In the genomic region with DNA sequence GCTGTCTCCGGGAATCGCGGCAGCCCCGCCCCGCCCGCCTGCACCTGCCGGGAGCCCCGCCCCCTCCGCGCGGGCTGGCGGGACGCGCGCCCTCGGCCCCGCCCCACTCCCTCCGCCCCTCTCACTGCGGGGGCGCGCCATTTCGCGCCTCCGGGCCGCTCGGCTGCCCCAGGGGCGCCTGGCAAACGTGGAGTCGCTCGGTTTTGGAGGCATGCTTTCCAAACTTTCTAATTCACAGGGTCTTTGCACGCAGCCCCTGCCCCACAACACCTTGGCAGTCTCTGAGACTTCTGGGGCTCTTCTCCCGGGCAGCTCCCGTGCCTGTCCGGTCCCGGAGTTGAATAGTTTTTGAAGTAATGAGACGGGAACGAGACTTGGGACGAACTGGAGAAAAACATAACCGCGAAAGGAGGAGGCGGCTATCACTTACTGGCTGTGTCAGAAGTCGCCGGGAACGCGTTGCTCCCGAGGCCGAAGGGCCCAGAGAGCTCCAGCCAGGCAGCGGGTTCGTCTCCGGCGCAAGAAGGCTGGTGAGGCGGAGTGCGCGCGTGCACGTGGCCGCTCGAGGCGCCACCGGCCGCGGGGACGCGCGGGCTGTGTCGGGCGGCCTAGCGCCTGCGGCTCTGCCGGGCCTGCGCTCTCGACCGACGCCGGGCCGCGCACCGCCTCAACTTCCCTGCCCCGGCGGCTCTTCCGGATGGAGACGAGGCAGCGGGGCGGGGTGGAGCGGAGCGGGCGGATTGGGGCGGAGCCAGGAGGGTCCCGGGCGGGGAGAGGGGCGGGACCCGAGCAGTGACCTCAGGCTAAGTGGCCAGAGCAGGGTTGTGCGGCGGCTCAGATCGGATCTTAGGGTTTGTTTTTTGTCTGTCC, we compare ENCODE assay signal across 1 cellular context.
TF ChIP-seq lines count a peak whose summit lies in the region.

A gene (minus strand): TSS at position 699 of the 870 bp plus-strand sequence. CDS start 3,436 bp downstream, outside the sequence.

TF ChIP-seq in HepG2, 621 proteins besides CTCF, POLR2A, EP300 and RAD21 (continued from another document and continues in another):
- TF ChIP-seq, protein P1, sequence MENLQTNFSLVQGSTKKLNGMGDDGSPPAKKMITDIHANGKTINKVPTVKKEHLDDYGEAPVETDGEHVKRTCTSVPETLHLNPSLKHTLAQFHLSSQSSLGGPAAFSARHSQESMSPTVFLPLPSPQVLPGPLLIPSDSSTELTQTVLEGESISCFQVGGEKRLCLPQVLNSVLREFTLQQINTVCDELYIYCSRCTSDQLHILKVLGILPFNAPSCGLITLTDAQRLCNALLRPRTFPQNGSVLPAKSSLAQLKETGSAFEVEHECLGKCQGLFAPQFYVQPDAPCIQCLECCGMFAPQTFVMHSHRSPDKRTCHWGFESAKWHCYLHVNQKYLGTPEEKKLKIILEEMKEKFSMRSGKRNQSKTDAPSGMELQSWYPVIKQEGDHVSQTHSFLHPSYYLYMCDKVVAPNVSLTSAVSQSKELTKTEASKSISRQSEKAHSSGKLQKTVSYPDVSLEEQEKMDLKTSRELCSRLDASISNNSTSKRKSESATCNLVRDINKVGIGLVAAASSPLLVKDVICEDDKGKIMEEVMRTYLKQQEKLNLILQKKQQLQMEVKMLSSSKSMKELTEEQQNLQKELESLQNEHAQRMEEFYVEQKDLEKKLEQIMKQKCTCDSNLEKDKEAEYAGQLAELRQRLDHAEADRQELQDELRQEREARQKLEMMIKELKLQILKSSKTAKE (CRISPR knock-in tag; IDR thresholded peaks at IDR 0.05; ENCODE audit: borderline replicate concordance): no peak
- TF ChIP-seq ZNF256 (CRISPR knock-in tag; conservative IDR thresholded peaks at IDR 0.05) (no peak), AHR (CRISPR knock-in tag; IDR thresholded peaks at IDR 0.05) (no peak), NCOR1 (IDR thresholded peaks at IDR 0.05; ENCODE audit: borderline replicate concordance, low read length) (peak; percentile 18; the same call in 1 of the 2 replicates), SYNCRIP (IDR thresholded peaks at IDR 0.05; ENCODE audit: insufficient read depth, low read depth, low read length) (no peak), GFI1 (CRISPR knock-in tag; IDR thresholded peaks at IDR 0.05; ENCODE audit: borderline replicate concordance) (peak; percentile 24; the same call in 1 of the 2 replicates), ZNF121 (CRISPR knock-in tag; IDR thresholded peaks at IDR 0.05) (peak; percentile 9; the same call in 1 of the 2 replicates), THAP11 (CRISPR knock-in tag; IDR thresholded peaks at IDR 0.05) (peak; percentile 63), GPN1 (CRISPR knock-in tag; IDR thresholded peaks at IDR 0.05; ENCODE audit: borderline replicate concordance) (no peak), ZNF552 (CRISPR knock-in tag; IDR thresholded peaks at IDR 0.05; ENCODE audit: borderline replicate concordance) (peak; percentile 55; the same call in 1 of the 2 replicates), NR2F6 (IDR thresholded peaks at IDR 0.05) (no peak), NR2F6 (CRISPR knock-in tag; IDR thresholded peaks at IDR 0.05) (peak; percentile 36; the same call in 1 of the 2 replicates), CENPX (CRISPR knock-in tag; IDR thresholded peaks at IDR 0.05) (no peak), MAF1 (CRISPR knock-in tag; IDR thresholded peaks at IDR 0.05; ENCODE audit: borderline replicate concordance) (peak; percentile 64; the same call in 1 of the 2 replicates), KLF16 (CRISPR knock-in tag; IDR thresholded peaks at IDR 0.05) (peak in 1 of 2 experiments; percentile 77; a peak in 2 of 4 replicates), CREM (IDR thresholded peaks at IDR 0.05) (no peak), CREM (CRISPR knock-in tag; IDR thresholded peaks at IDR 0.05) (no peak), TAF1 (CRISPR knock-in tag; IDR thresholded peaks at IDR 0.05) (peak; percentile 69), KDM2A (CRISPR knock-in tag; IDR thresholded peaks at IDR 0.05; ENCODE audit: borderline replicate concordance, low read depth) (peak; percentile 43), HDAC6 (IDR thresholded peaks at IDR 0.05; ENCODE audit: low read depth, low read length) (no peak), DMAP1 (CRISPR knock-in tag; IDR thresholded peaks at IDR 0.05) (peak; percentile 75), MAZ (IDR thresholded peaks at IDR 0.05; ENCODE audit: borderline replicate concordance, low read depth, low read length) (peak; percentile 89), MAZ (CRISPR knock-in tag; IDR thresholded peaks at IDR 0.05; ENCODE audit: low read depth) (peak; percentile 95), KMT2A (CRISPR knock-in tag; IDR thresholded peaks at IDR 0.05) (peak; percentile 72), HNRNPL (IDR thresholded peaks at IDR 0.05; ENCODE audit: low read depth, low read length) (no peak), ZBTB3 (CRISPR knock-in tag; IDR thresholded peaks at IDR 0.05; ENCODE audit: borderline replicate concordance, low read depth) (0 out of 2 replicates have a peak, but pooled peaks have one; percentile 14), SOX13 (IDR thresholded peaks at IDR 0.05) (no peak), SOX13 (CRISPR knock-in tag; conservative IDR thresholded peaks at IDR 0.05 in 1 of 2, IDR thresholded peaks at IDR 0.05 in 1 of 2) (peak in 1 of 2 experiments; percentile 8; a peak in 1 of 4 replicates), JUND (CRISPR knock-in tag; IDR thresholded peaks at IDR 0.05) (no peak), ATM (IDR thresholded peaks at IDR 0.05; ENCODE audit: borderline replicate concordance) (no peak), ZNF547 (CRISPR knock-in tag; IDR thresholded peaks at IDR 0.05) (peak; percentile 87; the same call in 1 of the 2 replicates), ZNF703 (CRISPR knock-in tag; IDR thresholded peaks at IDR 0.05; ENCODE audit: borderline replicate concordance) (no peak), HMGA1 (CRISPR knock-in tag; conservative IDR thresholded peaks at IDR 0.05) (no peak), ZNF343 (CRISPR knock-in tag; IDR thresholded peaks at IDR 0.05) (peak; percentile 54; the same call in 1 of the 2 replicates), DNMT1 (CRISPR knock-in tag; IDR thresholded peaks at IDR 0.05) (peak; percentile 85)
- TF ChIP-seq, protein P2, sequence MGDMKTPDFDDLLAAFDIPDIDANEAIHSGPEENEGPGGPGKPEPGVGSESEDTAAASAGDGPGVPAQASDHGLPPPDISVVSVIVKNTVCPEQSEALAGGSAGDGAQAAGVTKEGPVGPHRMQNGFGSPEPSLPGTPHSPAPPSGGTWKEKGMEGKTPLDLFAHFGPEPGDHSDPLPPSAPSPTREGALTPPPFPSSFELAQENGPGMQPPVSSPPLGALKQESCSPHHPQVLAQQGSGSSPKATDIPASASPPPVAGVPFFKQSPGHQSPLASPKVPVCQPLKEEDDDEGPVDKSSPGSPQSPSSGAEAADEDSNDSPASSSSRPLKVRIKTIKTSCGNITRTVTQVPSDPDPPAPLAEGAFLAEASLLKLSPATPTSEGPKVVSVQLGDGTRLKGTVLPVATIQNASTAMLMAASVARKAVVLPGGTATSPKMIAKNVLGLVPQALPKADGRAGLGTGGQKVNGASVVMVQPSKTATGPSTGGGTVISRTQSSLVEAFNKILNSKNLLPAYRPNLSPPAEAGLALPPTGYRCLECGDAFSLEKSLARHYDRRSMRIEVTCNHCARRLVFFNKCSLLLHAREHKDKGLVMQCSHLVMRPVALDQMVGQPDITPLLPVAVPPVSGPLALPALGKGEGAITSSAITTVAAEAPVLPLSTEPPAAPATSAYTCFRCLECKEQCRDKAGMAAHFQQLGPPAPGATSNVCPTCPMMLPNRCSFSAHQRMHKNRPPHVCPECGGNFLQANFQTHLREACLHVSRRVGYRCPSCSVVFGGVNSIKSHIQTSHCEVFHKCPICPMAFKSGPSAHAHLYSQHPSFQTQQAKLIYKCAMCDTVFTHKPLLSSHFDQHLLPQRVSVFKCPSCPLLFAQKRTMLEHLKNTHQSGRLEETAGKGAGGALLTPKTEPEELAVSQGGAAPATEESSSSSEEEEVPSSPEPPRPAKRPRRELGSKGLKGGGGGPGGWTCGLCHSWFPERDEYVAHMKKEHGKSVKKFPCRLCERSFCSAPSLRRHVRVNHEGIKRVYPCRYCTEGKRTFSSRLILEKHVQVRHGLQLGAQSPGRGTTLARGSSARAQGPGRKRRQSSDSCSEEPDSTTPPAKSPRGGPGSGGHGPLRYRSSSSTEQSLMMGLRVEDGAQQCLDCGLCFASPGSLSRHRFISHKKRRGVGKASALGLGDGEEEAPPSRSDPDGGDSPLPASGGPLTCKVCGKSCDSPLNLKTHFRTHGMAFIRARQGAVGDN (CRISPR knock-in tag; IDR thresholded peaks at IDR 0.05): peak; percentile 93
- TF ChIP-seq, protein P3, sequence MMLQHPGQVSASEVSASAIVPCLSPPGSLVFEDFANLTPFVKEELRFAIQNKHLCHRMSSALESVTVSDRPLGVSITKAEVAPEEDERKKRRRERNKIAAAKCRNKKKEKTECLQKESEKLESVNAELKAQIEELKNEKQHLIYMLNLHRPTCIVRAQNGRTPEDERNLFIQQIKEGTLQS (CRISPR knock-in tag; IDR thresholded peaks at IDR 0.05): no peak
- TF ChIP-seq, protein P4, sequence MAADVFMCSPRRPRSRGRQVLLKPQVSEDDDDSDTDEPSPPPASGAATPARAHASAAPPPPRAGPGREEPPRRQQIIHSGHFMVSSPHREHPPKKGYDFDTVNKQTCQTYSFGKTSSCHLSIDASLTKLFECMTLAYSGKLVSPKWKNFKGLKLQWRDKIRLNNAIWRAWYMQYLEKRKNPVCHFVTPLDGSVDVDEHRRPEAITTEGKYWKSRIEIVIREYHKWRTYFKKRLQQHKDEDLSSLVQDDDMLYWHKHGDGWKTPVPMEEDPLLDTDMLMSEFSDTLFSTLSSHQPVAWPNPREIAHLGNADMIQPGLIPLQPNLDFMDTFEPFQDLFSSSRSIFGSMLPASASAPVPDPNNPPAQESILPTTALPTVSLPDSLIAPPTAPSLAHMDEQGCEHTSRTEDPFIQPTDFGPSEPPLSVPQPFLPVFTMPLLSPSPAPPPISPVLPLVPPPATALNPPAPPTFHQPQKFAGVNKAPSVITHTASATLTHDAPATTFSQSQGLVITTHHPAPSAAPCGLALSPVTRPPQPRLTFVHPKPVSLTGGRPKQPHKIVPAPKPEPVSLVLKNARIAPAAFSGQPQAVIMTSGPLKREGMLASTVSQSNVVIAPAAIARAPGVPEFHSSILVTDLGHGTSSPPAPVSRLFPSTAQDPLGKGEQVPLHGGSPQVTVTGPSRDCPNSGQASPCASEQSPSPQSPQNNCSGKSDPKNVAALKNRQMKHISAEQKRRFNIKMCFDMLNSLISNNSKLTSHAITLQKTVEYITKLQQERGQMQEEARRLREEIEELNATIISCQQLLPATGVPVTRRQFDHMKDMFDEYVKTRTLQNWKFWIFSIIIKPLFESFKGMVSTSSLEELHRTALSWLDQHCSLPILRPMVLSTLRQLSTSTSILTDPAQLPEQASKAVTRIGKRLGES (CRISPR knock-in tag; IDR thresholded peaks at IDR 0.05; ENCODE audit: borderline replicate concordance): no peak
- TF ChIP-seq, protein P5, sequence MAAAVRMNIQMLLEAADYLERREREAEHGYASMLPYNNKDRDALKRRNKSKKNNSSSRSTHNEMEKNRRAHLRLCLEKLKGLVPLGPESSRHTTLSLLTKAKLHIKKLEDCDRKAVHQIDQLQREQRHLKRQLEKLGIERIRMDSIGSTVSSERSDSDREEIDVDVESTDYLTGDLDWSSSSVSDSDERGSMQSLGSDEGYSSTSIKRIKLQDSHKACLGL (CRISPR knock-in tag; IDR thresholded peaks at IDR 0.05): peak; percentile 87
- TF ChIP-seq, protein P6, sequence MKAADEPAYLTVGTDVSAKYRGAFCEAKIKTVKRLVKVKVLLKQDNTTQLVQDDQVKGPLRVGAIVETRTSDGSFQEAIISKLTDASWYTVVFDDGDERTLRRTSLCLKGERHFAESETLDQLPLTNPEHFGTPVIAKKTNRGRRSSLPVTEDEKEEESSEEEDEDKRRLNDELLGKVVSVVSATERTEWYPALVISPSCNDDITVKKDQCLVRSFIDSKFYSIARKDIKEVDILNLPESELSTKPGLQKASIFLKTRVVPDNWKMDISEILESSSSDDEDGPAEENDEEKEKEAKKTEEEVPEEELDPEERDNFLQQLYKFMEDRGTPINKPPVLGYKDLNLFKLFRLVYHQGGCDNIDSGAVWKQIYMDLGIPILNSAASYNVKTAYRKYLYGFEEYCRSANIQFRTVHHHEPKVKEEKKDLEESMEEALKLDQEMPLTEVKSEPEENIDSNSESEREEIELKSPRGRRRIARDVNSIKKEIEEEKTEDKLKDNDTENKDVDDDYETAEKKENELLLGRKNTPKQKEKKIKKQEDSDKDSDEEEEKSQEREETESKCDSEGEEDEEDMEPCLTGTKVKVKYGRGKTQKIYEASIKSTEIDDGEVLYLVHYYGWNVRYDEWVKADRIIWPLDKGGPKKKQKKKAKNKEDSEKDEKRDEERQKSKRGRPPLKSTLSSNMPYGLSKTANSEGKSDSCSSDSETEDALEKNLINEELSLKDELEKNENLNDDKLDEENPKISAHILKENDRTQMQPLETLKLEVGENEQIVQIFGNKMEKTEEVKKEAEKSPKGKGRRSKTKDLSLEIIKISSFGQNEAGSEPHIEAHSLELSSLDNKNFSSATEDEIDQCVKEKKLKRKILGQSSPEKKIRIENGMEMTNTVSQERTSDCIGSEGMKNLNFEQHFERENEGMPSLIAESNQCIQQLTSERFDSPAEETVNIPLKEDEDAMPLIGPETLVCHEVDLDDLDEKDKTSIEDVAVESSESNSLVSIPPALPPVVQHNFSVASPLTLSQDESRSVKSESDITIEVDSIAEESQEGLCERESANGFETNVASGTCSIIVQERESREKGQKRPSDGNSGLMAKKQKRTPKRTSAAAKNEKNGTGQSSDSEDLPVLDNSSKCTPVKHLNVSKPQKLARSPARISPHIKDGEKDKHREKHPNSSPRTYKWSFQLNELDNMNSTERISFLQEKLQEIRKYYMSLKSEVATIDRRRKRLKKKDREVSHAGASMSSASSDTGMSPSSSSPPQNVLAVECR (CRISPR knock-in tag; IDR thresholded peaks at IDR 0.05; ENCODE audit: borderline replicate concordance): peak; percentile 94
- TF ChIP-seq, protein P7, sequence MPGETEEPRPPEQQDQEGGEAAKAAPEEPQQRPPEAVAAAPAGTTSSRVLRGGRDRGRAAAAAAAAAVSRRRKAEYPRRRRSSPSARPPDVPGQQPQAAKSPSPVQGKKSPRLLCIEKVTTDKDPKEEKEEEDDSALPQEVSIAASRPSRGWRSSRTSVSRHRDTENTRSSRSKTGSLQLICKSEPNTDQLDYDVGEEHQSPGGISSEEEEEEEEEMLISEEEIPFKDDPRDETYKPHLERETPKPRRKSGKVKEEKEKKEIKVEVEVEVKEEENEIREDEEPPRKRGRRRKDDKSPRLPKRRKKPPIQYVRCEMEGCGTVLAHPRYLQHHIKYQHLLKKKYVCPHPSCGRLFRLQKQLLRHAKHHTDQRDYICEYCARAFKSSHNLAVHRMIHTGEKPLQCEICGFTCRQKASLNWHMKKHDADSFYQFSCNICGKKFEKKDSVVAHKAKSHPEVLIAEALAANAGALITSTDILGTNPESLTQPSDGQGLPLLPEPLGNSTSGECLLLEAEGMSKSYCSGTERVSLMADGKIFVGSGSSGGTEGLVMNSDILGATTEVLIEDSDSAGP (CRISPR knock-in tag; IDR thresholded peaks at IDR 0.05; ENCODE audit: borderline replicate concordance): peak; percentile 80
- TF ChIP-seq, protein P8, sequence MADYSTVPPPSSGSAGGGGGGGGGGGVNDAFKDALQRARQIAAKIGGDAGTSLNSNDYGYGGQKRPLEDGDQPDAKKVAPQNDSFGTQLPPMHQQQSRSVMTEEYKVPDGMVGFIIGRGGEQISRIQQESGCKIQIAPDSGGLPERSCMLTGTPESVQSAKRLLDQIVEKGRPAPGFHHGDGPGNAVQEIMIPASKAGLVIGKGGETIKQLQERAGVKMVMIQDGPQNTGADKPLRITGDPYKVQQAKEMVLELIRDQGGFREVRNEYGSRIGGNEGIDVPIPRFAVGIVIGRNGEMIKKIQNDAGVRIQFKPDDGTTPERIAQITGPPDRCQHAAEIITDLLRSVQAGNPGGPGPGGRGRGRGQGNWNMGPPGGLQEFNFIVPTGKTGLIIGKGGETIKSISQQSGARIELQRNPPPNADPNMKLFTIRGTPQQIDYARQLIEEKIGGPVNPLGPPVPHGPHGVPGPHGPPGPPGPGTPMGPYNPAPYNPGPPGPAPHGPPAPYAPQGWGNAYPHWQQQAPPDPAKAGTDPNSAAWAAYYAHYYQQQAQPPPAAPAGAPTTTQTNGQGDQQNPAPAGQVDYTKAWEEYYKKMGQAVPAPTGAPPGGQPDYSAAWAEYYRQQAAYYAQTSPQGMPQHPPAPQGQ (CRISPR knock-in tag; IDR thresholded peaks at IDR 0.05; ENCODE audit: borderline replicate concordance): no peak
